Comparison of ENCODE assay signal across 8 cellular contexts in the genomic region with DNA sequence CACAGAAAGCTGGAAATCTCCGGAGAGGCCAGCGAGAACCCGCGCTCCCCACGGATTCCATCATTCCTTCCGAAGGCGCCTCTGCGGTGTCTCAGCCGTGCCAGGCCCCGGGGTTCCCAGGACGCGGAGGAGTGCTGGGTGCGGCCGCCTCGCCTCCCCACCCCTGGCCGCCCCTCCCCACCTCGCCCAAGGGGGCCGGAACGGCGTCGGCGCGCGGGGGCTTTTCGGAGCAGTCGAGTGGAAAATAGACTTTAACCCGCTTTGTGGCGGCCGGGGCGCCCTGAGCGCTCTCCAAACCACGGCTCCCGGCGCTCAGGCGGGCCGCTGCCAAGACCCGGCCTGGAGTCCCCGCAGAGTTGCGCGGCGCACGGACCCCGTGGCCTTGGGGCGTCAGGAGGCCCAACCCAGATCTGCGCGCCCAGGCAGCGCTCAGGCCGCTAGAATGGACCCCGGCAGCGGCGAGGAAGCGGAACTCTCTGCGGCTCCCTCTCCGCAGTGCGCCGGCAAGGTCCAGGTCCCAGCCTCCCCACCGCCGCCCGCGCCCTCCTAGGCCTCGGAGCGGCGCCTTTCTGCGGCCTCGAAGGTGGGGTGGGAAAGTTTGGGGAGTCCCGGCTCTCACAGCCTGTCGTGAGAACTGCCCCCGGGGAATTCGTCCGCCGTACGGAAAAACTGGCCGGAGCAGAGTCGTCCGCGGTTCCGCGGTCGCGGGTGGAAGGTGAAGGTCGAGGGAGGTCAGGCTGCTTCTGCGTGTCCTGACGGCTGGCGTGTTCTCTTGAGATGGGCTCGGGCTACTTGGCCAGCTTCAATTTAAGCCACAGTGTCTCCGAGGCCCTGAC. TPM values are rescaled to one million over a fixed set of nuclear protein-coding genes. Genes with fewer than 3 reads are reported as not detected.
DNase-seq lines count a peak whose midpoint lies in the region; ATAC-seq and TF ChIP-seq lines count a peak whose summit lies in the region.

No MANE protein-coding gene starts in this region.

- no peak for TF ChIP-seq EP300 in neural cell (conservative IDR thresholded peaks at IDR 0.05; ENCODE audit: poor library complexity, severe bottlenecking)

- CTCF ChIA-PET in WTC11 (lab: Charles Lee), result interaction anchor here (0.7 to 7.4 kb wide), 13 partner anchors 9 to 261 kb away, joined by 3 to 165 read pairs (median 16); a partner anchor contains a TSS

- peaks cover 43% of the 10 kb centered on the region for H3K4me1 Mint-ChIP-seq in WTC11

- ATAC-seq in GM21528 (IDR thresholded peaks at IDR 0.05; ENCODE audit: low FRiP score, unreplicated experiment), result peak; percentile 61
- peak; percentile 32 for ATAC-seq in WTC11

- 0 to 2% methylated on average over 11 to 12 of the region's 86 CpGs for WGBS in esophagus squamous epithelium, 2 donors

- no peaks in the 10 kb centered on the region for H3K9me3 ChIP-seq in esophagus squamous epithelium
- no peaks in the 10 kb centered on the region for H3K9me3 ChIP-seq in neural cell (ENCODE audit: low read length)

- H3F3A ChIP-seq in neural cell (ENCODE audit: insufficient read depth, low read length, poor library complexity, severe bottlenecking), result no peaks in the 10 kb centered on the region

- H3K27ac ChIP-seq in esophagus squamous epithelium, result no peak overlapping the region
- no peak overlapping the region for H3K27ac ChIP-seq in neural cell (ENCODE audit: low read length)

- peaks cover 8% of the 10 kb centered on the region for H3K79me2 ChIP-seq in neural cell (replicated peaks; ENCODE audit: insufficient read depth, low read length)

- TF ChIP-seq POLR2A in esophagus squamous epithelium (IDR thresholded peaks at IDR 0.05), result no peak

- TF ChIP-seq RAD21 in neural cell (conservative IDR thresholded peaks at IDR 0.05), result no peak

- no peak overlapping the region for H3K4me2 ChIP-seq in neural cell (ENCODE audit: low read length)

- peak overlapping the region; percentile 16 for H3K9ac ChIP-seq in neural cell (ENCODE audit: low read length)

- no peaks in the 10 kb centered on the region for H3K9me2 ChIP-seq in neural cell (ENCODE audit: insufficient read depth, low read length)

- DNase-seq in GM12865 (ENCODE audit: low read depth) (peak; percentile 89), HuH-7.5 (ENCODE audit: low spot score) (peak; percentile 86), WTC11 (ENCODE audit: low spot score) (peak; percentile 84), esophagus squamous epithelium (lab: John Stamatoyannopoulos, UW) (no peak), GM03348 (ENCODE audit: low spot score) (no peak), HPDE6-E6E7 (ENCODE audit: extremely low spot score) (no peak)

- H3K4me3 ChIP-seq in GM12865 (ENCODE audit: low read depth, low read length) (peak overlapping the region; percentile 59), esophagus squamous epithelium (peak overlapping the region; percentile 24 to 63 (median 48)), neural cell (ENCODE audit: low read length) (peak overlapping the region; percentile 67)

- POLR2A ChIA-PET in WTC11 (lab: Charles Lee), result interaction anchor here (1.4 to 3.0 kb wide), 4 partner anchors 10 to 47 kb away, joined by 3 to 30 read pairs (median 10); no protein-coding TSS in a partner anchor

- peaks cover 60 to 100% (median 73%) of the 10 kb centered on the region in 4 donors for H3K27me3 ChIP-seq in esophagus squamous epithelium
- H3K27me3 ChIP-seq in neural cell (ENCODE audit: insufficient read depth, low read depth, low read length), result peaks cover 91% of the 10 kb centered on the region

- H3K36me3 ChIP-seq in esophagus squamous epithelium (no peaks in the 10 kb centered on the region), neural cell (ENCODE audit: insufficient read depth, low read length) (no peaks in the 10 kb centered on the region)

- no peaks in the 10 kb centered on the region for H4K20me1 ChIP-seq in neural cell (ENCODE audit: insufficient read depth)

- H3K36me3 Mint-ChIP-seq in WTC11, result no peaks in the 10 kb centered on the region

- intact Hi-C loops in esophagus squamous epithelium (cut with DNase I), result no loop called here

- H3K27me3 Mint-ChIP-seq in WTC11 (ENCODE audit: low read depth), result peaks cover 61% of the 10 kb centered on the region

- H2AFZ ChIP-seq in neural cell (ENCODE audit: low read depth, low read length), result no peak overlapping the region

- no peak overlapping the region for H3K27ac Mint-ChIP-seq in WTC11

- no peak for TF ChIP-seq CTCF in GM12865 (IDR thresholded peaks at IDR 0.05; ENCODE audit: insufficient read depth, low read depth, low read length, missing control alignments)
- no peak for TF ChIP-seq CTCF in WTC11 (IDR thresholded peaks at IDR 0.05)
- TF ChIP-seq CTCF in esophagus squamous epithelium (IDR thresholded peaks at IDR 0.05), result no peak
- TF ChIP-seq CTCF in neural cell (IDR thresholded peaks at IDR 0.05; ENCODE audit: poor library complexity, severe bottlenecking), result no peak

- H3K4me3 Mint-ChIP-seq in WTC11, result peak overlapping the region; percentile 84

- H3K4me1 ChIP-seq in esophagus squamous epithelium, result peaks cover 37 to 59% (median 41%) of the 10 kb centered on the region in 3 donors

- H3K9me3 Mint-ChIP-seq in WTC11, result no peaks in the 10 kb centered on the region

TF ChIP-seq in WTC11, 78 proteins besides CTCF, POLR2A, EP300 and RAD21 (continues in another document):
- TF ChIP-seq ZNF138 (CRISPR knock-in tag; conservative IDR thresholded peaks at IDR 0.05), result no peak
- TF ChIP-seq, protein P1, sequence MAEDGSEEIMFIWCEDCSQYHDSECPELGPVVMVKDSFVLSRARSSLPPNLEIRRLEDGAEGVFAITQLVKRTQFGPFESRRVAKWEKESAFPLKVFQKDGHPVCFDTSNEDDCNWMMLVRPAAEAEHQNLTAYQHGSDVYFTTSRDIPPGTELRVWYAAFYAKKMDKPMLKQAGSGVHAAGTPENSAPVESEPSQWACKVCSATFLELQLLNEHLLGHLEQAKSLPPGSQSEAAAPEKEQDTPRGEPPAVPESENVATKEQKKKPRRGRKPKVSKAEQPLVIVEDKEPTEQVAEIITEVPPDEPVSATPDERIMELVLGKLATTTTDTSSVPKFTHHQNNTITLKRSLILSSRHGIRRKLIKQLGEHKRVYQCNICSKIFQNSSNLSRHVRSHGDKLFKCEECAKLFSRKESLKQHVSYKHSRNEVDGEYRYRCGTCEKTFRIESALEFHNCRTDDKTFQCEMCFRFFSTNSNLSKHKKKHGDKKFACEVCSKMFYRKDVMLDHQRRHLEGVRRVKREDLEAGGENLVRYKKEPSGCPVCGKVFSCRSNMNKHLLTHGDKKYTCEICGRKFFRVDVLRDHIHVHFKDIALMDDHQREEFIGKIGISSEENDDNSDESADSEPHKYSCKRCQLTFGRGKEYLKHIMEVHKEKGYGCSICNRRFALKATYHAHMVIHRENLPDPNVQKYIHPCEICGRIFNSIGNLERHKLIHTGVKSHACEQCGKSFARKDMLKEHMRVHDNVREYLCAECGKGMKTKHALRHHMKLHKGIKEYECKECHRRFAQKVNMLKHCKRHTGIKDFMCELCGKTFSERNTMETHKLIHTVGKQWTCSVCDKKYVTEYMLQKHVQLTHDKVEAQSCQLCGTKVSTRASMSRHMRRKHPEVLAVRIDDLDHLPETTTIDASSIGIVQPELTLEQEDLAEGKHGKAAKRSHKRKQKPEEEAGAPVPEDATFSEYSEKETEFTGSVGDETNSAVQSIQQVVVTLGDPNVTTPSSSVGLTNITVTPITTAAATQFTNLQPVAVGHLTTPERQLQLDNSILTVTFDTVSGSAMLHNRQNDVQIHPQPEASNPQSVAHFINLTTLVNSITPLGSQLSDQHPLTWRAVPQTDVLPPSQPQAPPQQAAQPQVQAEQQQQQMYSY (CRISPR knock-in tag; IDR thresholded peaks at IDR 0.05), result peak; percentile 99

TF ChIP-seq in neural cell, 6 proteins besides CTCF, POLR2A, EP300 and RAD21:
- TF ChIP-seq SMC3 (conservative IDR thresholded peaks at IDR 0.05; ENCODE audit: poor library complexity) (no peak), EZH2 (IDR thresholded peaks at IDR 0.05; ENCODE audit: borderline replicate concordance, insufficient read depth, low read length, poor library complexity, severe bottlenecking) (peak; percentile 43)
TF ChIP-seq in neural cell: peak in this region for 1.

RNA-seq across cellular contexts. Expression of a gene that starts 1.2 kb away (rescaled TPM):
- total RNA-seq in WTC11 (2021) (3.6 to 4.4 TPM (median 3.8 TPM) in 3 replicates), esophagus squamous epithelium (under 1 TPM in 1 of 4 donors, not detected in 3; 0.15 TPM)
- polyA plus RNA-seq in neural cell, result 0.33 and 0.70 TPM in 2 replicates
- not detected in 2 replicates for polyA minus RNA-seq in neural cell

RNA-seq across cellular contexts. Expression of a gene that starts 28.9 kb away (rescaled TPM):
- total RNA-seq in WTC11 (2021), result 9.4 to 13.2 TPM (median 13.0 TPM) in 3 replicates
- 10 to 100 TPM; 16.6 to 30.9 (median 22.8) TPM for total RNA-seq in esophagus squamous epithelium
- 0.98 and 1.8 TPM in 2 replicates for polyA plus RNA-seq in neural cell
- polyA minus RNA-seq in neural cell, result 0.49 and 0.81 TPM in 2 replicates

Comparison
In these comparisons a context has a peak if more than half of its experiments do, and no peak if none do; other contexts are left out.
1. DNase-seq: peak in GM12865 (single experiment), HuH-7.5 (single experiment) and WTC11 (single experiment); none in esophagus squamous epithelium (single experiment), GM03348 (single experiment) and HPDE6-E6E7 (single experiment).
2. Peak in every context shown above with its lines, with median percentiles within 50 percentile points of each other: H3K4me3 ChIP-seq.